Comparison of ENCODE assay signal across 21 cellular contexts in genomic region chr2:96509847-96510230, GRCh38. TPM values are rescaled to one million over a fixed set of nuclear protein-coding genes. Genes with fewer than 3 reads are reported as not detected.
DNase-seq lines count a peak whose midpoint lies in the region; ATAC-seq, FAIRE-seq and TF ChIP-seq lines count a peak whose summit lies in the region.
"Had no signal": no experiment of that assay in that cellular context is flagged by ENCODE, and none has a peak within 500 bp of the region (broad histone marks: within the 10 kb centered on the region; RNA-seq: fewer than 3 reads in every experiment).

No MANE protein-coding gene starts in this region.

- POLR2A ChIA-PET in K562 (lab: Yijun Ruan, JAX) = interaction anchor here (1.0 to 1.2 kb wide), 3 partner anchors 17 to 517 kb away, joined by 3 to 5 read pairs (median 4); no protein-coding TSS in a partner anchor

- TF ChIP-seq POLR2A in K562 (conservative IDR thresholded peaks at IDR 0.05) (no peak), gastroesophageal sphincter (IDR thresholded peaks at IDR 0.05) (no peak)

- H2AFZ ChIP-seq in K562 (ENCODE audit: low read depth, low read length) (peak overlapping the region; percentile 74; the same call in 1 of the 2 replicates), neuronal stem cell (ENCODE audit: low read length) (peak overlapping the region; percentile 78)

- no peak overlapping the region for H2BK120ac ChIP-seq in neuronal stem cell (ENCODE audit: low read depth, low read length)

- H3K18ac ChIP-seq in neuronal stem cell (ENCODE audit: low read length) = peak overlapping the region; percentile 54

- TF ChIP-seq CTCF in Calu3 (IDR thresholded peaks at IDR 0.05; ENCODE audit: unreplicated experiment) (no peak), K562 (IDR thresholded peaks at IDR 0.05 in 2 of 3, conservative IDR thresholded peaks at IDR 0.05 in 1 of 3; ENCODE audit: insufficient read depth in 2 of 3, low read depth in 1 of 3, low read length in 3 of 3) (no peak), gastroesophageal sphincter (IDR thresholded peaks at IDR 0.05) (no peak)

- TF ChIP-seq EP300 in K562 (IDR thresholded peaks at IDR 0.05; ENCODE audit: low read length) (no peak), gastroesophageal sphincter (IDR thresholded peaks at IDR 0.05) (no peak)

- H3K14ac ChIP-seq in neuronal stem cell (ENCODE audit: low read length) = no peak overlapping the region

- H3K4me2 ChIP-seq in K562 (ENCODE audit: insufficient read depth, low read length) = no peak overlapping the region
- H3K4me2 ChIP-seq in neuronal stem cell (ENCODE audit: insufficient read depth, low read length, poor library complexity, severe bottlenecking) = no peak overlapping the region

- H3K4me3 ChIP-seq in HUES64 (ENCODE audit: low read length) (peak overlapping the region; percentile 39), K562 (no peak overlapping the region), neuronal stem cell (ENCODE audit: low read length in 2 of 2) (no peak overlapping the region), gastroesophageal sphincter (no peak overlapping the region)
- H3K4me3 ChIP-seq: HAP-1, lower lobe of right lung, sigmoid colon had no signal

- no peak overlapping the region for H4K91ac ChIP-seq in neuronal stem cell (ENCODE audit: low read depth, low read length, poor library complexity)

- BruUV-seq in Calu3 (replicated peaks; lab: Mats Ljungman, UMichigan) (no TSS peak), K562 (replicated peaks; lab: Mats Ljungman, UMichigan) (no TSS peak)

- H3K79me2 ChIP-seq in K562 (ENCODE audit: control insufficient read depth, insufficient read depth, low read length) = no peaks in the 10 kb centered on the region

- no peak overlapping the region for H2BK5ac ChIP-seq in neuronal stem cell (ENCODE audit: low read length)

- no peak overlapping the region for H2BK12ac ChIP-seq in neuronal stem cell (ENCODE audit: low read length)

- peak overlapping the region; percentile 5 for H3K23ac ChIP-seq in neuronal stem cell (ENCODE audit: low read depth, low read length, poor library complexity)

- H3K27ac ChIP-seq in HUES64 (ENCODE audit: low read depth, low read length) (no peak overlapping the region), K562 (ENCODE audit: extremely low read depth, low read depth, low read length) (no peak overlapping the region), neuronal stem cell (replicated peaks; ENCODE audit: low read length) (no peak overlapping the region), gastroesophageal sphincter (no peak overlapping the region)
- H3K27ac ChIP-seq: lower lobe of right lung, sigmoid colon, thoracic aorta had no signal

- no peak for TF ChIP-seq RAD21 in K562 (CRISPR knock-in tag; conservative IDR thresholded peaks at IDR 0.05 in 1 of 2, IDR thresholded peaks at IDR 0.05 in 1 of 2)

- H3K27me3 ChIP-seq in HUES64 (ENCODE audit: insufficient read depth, low read length) (peaks cover 18% of the 10 kb centered on the region), K562 (ENCODE audit: control insufficient read depth in 2 of 2, insufficient read depth in 2 of 2, low read length in 2 of 2) (peaks cover 7 to 52% of the 10 kb centered on the region in 2 experiments; a peak in 3 of 5 replicates), neuronal stem cell (ENCODE audit: control insufficient read depth in 3 of 3, insufficient read depth in 3 of 3, low read depth in 1 of 3, low read length in 3 of 3) (peaks cover 0 to 27% (median 20%) of the 10 kb centered on the region in 3 experiments), gastroesophageal sphincter (no peaks in the 10 kb centered on the region)
- H3K27me3 ChIP-seq: sigmoid colon had no signal

- in situ Hi-C loops in K562 (cut with MboI) = loop anchor here (5.0 to 25.0 kb wide), 3 partner anchors 103 to 723 kb away; no protein-coding TSS in a partner anchor

- peak overlapping the region; percentile 34 for H2BK15ac ChIP-seq in neuronal stem cell (ENCODE audit: low read length)

- no peak overlapping the region for H3K4ac ChIP-seq in neuronal stem cell (ENCODE audit: low read length)

- H3K9me3 ChIP-seq in HUES64 (ENCODE audit: insufficient read depth, low read depth, low read length) = no peaks in the 10 kb centered on the region
- H3K9me3 ChIP-seq in K562 (replicated peaks; ENCODE audit: control insufficient read depth, insufficient read depth, low read depth, low read length) = no peaks in the 10 kb centered on the region
- H3K9me3 ChIP-seq in neuronal stem cell (replicated peaks in 1 of 2; ENCODE audit: control insufficient read depth in 2 of 2, insufficient read depth in 1 of 2, low read depth in 1 of 2, low read length in 2 of 2) = no peaks in the 10 kb centered on the region
- no peaks in the 10 kb centered on the region for H3K9me3 ChIP-seq in gastroesophageal sphincter
- H3K9me3 ChIP-seq: HAP-1, lower lobe of right lung, sigmoid colon, thoracic aorta had no signal

- H3K9me1 ChIP-seq in K562 (ENCODE audit: control insufficient read depth, insufficient read depth, low read length) = peaks cover 2% of the 10 kb centered on the region

- H3K4me1 Mint-ChIP-seq in Calu3 (ENCODE audit: low read depth, unreplicated experiment) = peaks cover 48% of the 10 kb centered on the region

- intact Hi-C loops in Calu3 (cut with micrococcal nuclease; ENCODE audit: unreplicated experiment) = loop anchor here (1.0 to 5.0 kb wide), 5 partner anchors 39 to 518 kb away; partner anchors contain the start of gene ANKRD36C
- intact Hi-C loops in K562 (cut with micrococcal nuclease) = loop anchor here (1.0 to 10.0 kb wide), 5 partner anchors 103 to 518 kb away; partner anchors contain the start of genes ANKRD36C, ASTL, CIAO1 and SNRNP200
- intact Hi-C loops in left ventricle myocardium superior (cut with micrococcal nuclease) = loop anchor here (5.0 kb wide), 1 partner anchor 103 kb away; no protein-coding TSS in a partner anchor

- no peak for DNase-seq in Calu3
- DNase-seq in K562 (ENCODE audit: extremely low read depth in 1 of 4, low spot score in 3 of 4) = no peak
- DNase-seq in neuronal stem cell (ENCODE audit: low spot score) = no peak
- DNase-seq in left ventricle myocardium superior = no peak
- DNase-seq in COR-L47 (lab: John Stamatoyannopoulos, UW) = no peak
- DNase-seq in COLO829 (ENCODE audit: low spot score) = no peak
- DNase-seq: GF-D8 had no signal

- peaks cover 19% of the 10 kb centered on the region for H3K36me3 Mint-ChIP-seq in Calu3 (ENCODE audit: insufficient read depth, unreplicated experiment)
- H3K36me3 Mint-ChIP-seq: CD4-positive, CD25-positive, alpha-beta regulatory T cell had no signal

- peak overlapping the region; percentile 20 for H2AK5ac ChIP-seq in neuronal stem cell (ENCODE audit: low read depth, low read length)

- peaks cover 15% of the 10 kb centered on the region for H3K27me3 Mint-ChIP-seq in Calu3 (ENCODE audit: unreplicated experiment)

- FAIRE-seq in K562 (lab: Jason Lieb, UNC) = no peak

- H4K20me1 ChIP-seq in K562 (replicated peaks; ENCODE audit: control insufficient read depth, insufficient read depth, low read length) = peaks cover 7% of the 10 kb centered on the region

- no peaks in the 10 kb centered on the region for H3K9me3 Mint-ChIP-seq in Calu3 (ENCODE audit: low read depth, unreplicated experiment)
- H3K9me3 Mint-ChIP-seq: activated T-helper 1 cell treated with anti-CD3 and anti-CD28 coated beads, Interleukin-12 subunit alpha, Interleukin-12 subunit beta, Interleukin-2, Interleukin-4 antibody, amounts not matched to agents 30 ng/mL and 10 ng/mL and 1 ng/mL, durations not matched to agents 14 hours and 24 hours and 36 hours; dendritic cell treated with granulocyte-macrophage colony-stimulating factor and Interleukin-4, amounts not matched to agents 40 ng/mL and 50 ng/mL, for 4 days had no signal

- H3K9ac ChIP-seq in HUES64 (ENCODE audit: low read depth, low read length) (no peak overlapping the region), K562 (ENCODE audit: insufficient read depth in 1 of 2, low read depth in 2 of 2, low read length in 2 of 2) (no peak overlapping the region), neuronal stem cell (ENCODE audit: low read depth, low read length, poor library complexity) (no peak overlapping the region)

- peak overlapping the region; percentile 7 for H3K4me3 Mint-ChIP-seq in Calu3 (ENCODE audit: low read depth, unreplicated experiment)
- H3K4me3 Mint-ChIP-seq: activated CD4-positive, alpha-beta T cell treated with anti-CD3 and anti-CD28 coated beads for 36 hours; activated T-helper 1 cell treated with anti-CD3 and anti-CD28 coated beads, Interleukin-12 subunit alpha, Interleukin-12 subunit beta, Interleukin-2, Interleukin-4 antibody, amounts not matched to agents 30 ng/mL and 10 ng/mL and 1 ng/mL, durations not matched to agents 14 hours and 24 hours and 36 hours; dendritic cell treated with granulocyte-macrophage colony-stimulating factor and Interleukin-4, amounts not matched to agents 40 ng/mL and 50 ng/mL, for 4 days had no signal

- ATAC-seq in K562 (no peak), left ventricle myocardium superior (no peak), gastroesophageal sphincter (no peak)

- CTCF ChIA-PET in Calu3 (lab: Charles Lee) (interaction anchor here (0.6 to 8.6 kb wide), 6 partner anchors 82 to 150 kb away, joined by 3 to 101 read pairs (median 6); no protein-coding TSS in a partner anchor), K562 (lab: Yijun Ruan, JAX; ENCODE audit: low intra/inter-chr PET ratio) (interaction anchor here (0.5 to 4.0 kb wide), 4 partner anchors 100 to 517 kb away, joined by 3 to 40 read pairs (median 26); partner anchors contain the start of genes ANKRD36C and ASTL)

- no peaks in the 10 kb centered on the region for H3K36me3 ChIP-seq in HUES64 (ENCODE audit: insufficient read depth, low read length)
- H3K36me3 ChIP-seq in K562 (ENCODE audit: control insufficient read depth, insufficient read depth, low read length) = no peaks in the 10 kb centered on the region
- H3K36me3 ChIP-seq in neuronal stem cell (replicated peaks in 1 of 2; ENCODE audit: control insufficient read depth in 2 of 2, insufficient read depth in 2 of 2, low read length in 2 of 2) = no peaks in the 10 kb centered on the region
- no peaks in the 10 kb centered on the region for H3K36me3 ChIP-seq in gastroesophageal sphincter
- H3K36me3 ChIP-seq: HAP-1, lower lobe of right lung, sigmoid colon, thoracic aorta had no signal

- no peak overlapping the region for H4K8ac ChIP-seq in neuronal stem cell (ENCODE audit: low read depth, low read length)

- H3K79me1 ChIP-seq in neuronal stem cell (ENCODE audit: low read depth, low read length) = no peaks in the 10 kb centered on the region

- H3K4me1 ChIP-seq in HUES64 (ENCODE audit: insufficient read depth, low read length) (no peaks in the 10 kb centered on the region), K562 (replicated peaks in 1 of 2; ENCODE audit: control insufficient read depth in 2 of 2, insufficient read depth in 2 of 2, low read length in 2 of 2) (peaks cover 7 to 24% of the 10 kb centered on the region in 2 experiments; a peak in 4 of 5 replicates), neuronal stem cell (ENCODE audit: control insufficient read depth in 2 of 2, insufficient read depth in 1 of 2, low read depth in 1 of 2, low read length in 2 of 2) (peaks cover 3 to 5% of the 10 kb centered on the region in 2 donors), gastroesophageal sphincter (peaks cover 0 to 25% (median 5%) of the 10 kb centered on the region in 3 donors)

- no peak overlapping the region for H3K27ac Mint-ChIP-seq in Calu3 (ENCODE audit: unreplicated experiment)
- H3K27ac Mint-ChIP-seq: activated CD4-positive, alpha-beta T cell treated with anti-CD3 and anti-CD28 coated beads for 36 hours; activated T-helper 1 cell treated with anti-CD3 and anti-CD28 coated beads, Interleukin-12 subunit alpha, Interleukin-12 subunit beta, Interleukin-2, Interleukin-4 antibody, amounts not matched to agents 30 ng/mL and 10 ng/mL and 1 ng/mL, durations not matched to agents 14 hours and 24 hours and 36 hours; CD4-positive, CD25-positive, alpha-beta regulatory T cell; dendritic cell treated with granulocyte-macrophage colony-stimulating factor and Interleukin-4, amounts not matched to agents 40 ng/mL and 50 ng/mL, for 4 days had no signal

- WGBS in HUES64 = 68% methylated on average over 11 of the region's 11 CpGs
- WGBS in K562 (ENCODE audit: insufficient coverage, low coverage, missing lambda C conversion rate) = 22% methylated on average over 9 of the region's 11 CpGs
- WGBS in neuronal stem cell (ENCODE audit: extremely low coverage in 2 of 2, insufficient read length in 2 of 2, insufficient replicate concordance in 1 of 2), 2 donors = no CpG with 5 or more reads among the region's 11 CpGs
- no CpG with 5 or more reads among the region's 11 CpGs for WGBS in gastroesophageal sphincter (ENCODE audit: low coverage in 1 of 2), 2 donors

RNA-seq across cellular contexts. Expression of gene NEURL3, which starts 4.7 kb away (rescaled TPM):
- total RNA-seq in Calu3 (2022) (18.5 and 19.7 TPM in 2 replicates), K562 (2014; rRNA removed) (not detected in 2 replicates), K562 (2014; rRNA removed; fragmentation: Illumina TruSeq; extraction: Trizol) (not detected in 2 replicates), K562 (2015; rRNA removed; fragmentation: Illumina TruSeq; extraction: Trizol) (not detected in 2 replicates), K562 (2021) (not detected in 2 replicates), left ventricle myocardium superior (not detected), gastroesophageal sphincter (not detected)
- polyA plus RNA-seq in HUES64 (2013, experiment 1 of 2) = not detected
- polyA plus RNA-seq in HUES64 (2013, experiment 2 of 2) = not detected
- not detected in 2 replicates for total RNA-seq in K562 (2011; cell fraction: chromatin; rRNA removed; ENCODE audit: low replicate concordance)
- not detected in 2 replicates for total RNA-seq in K562 (2011; cell fraction: nucleolus; rRNA removed)
- not detected in 2 replicates for total RNA-seq in K562 (2011; cell fraction: nucleoplasm; rRNA removed)
- polyA plus RNA-seq in K562 (2011; rRNA removed) (not detected in 2 replicates), K562 (2014; fragmentation: Illumina TruSeq; extraction: Trizol) (not detected in 2 replicates), K562 (2014; fragmentation: Nextera tagmentation; extraction: Ambion mirVana) (not detected), K562 (2014; rRNA removed) (not detected in 2 replicates)
- polyA plus RNA-seq in K562 (2011; cell fraction: cytosol; rRNA removed) = not detected in 2 replicates
- polyA plus RNA-seq in K562 (2011; cell fraction: nucleus; rRNA removed) = not detected in 2 replicates
- polyA plus RNA-seq in K562 (2012) = not detected in 2 replicates
- polyA minus RNA-seq in K562 (2011; rRNA and poly(A)+ RNA removed) = not detected in 2 replicates
- polyA minus RNA-seq in K562 (2011; cell fraction: cytosol; rRNA and poly(A)+ RNA removed) = not detected in 2 replicates
- polyA minus RNA-seq in K562 (2011; cell fraction: nucleus; rRNA and poly(A)+ RNA removed) = not detected in 2 replicates
- 0.06 TPM for polyA plus RNA-seq in neuronal stem cell (2013, experiment 1 of 2)
- polyA plus RNA-seq in neuronal stem cell (2013, experiment 2 of 2) = not detected
- total RNA-seq: CD4-positive, CD25-positive, alpha-beta regulatory T cell; HT1080; osteocyte; Right ventricle myocardium superior; thoracic aorta had no signal
- polyA plus RNA-seq: AG04450 had no signal

RNA-seq across cellular contexts. Expression of gene ARID5A, which starts 26.7 kb away (rescaled TPM):
- total RNA-seq in Calu3 (2022) (9.3 and 11.7 TPM in 2 replicates), K562 (2014; rRNA removed) (6.5 and 7.1 TPM in 2 replicates), K562 (2014; rRNA removed; fragmentation: Illumina TruSeq; extraction: Trizol) (0.83 and 1.9 TPM in 2 replicates), K562 (2015; rRNA removed; fragmentation: Illumina TruSeq; extraction: Trizol) (4.1 and 5.1 TPM in 2 replicates), K562 (2021) (11.0 and 12.4 TPM in 2 replicates), left ventricle myocardium superior (6.9 TPM), gastroesophageal sphincter (10 to 100 TPM; 40.0 to 98.5 (median 53.9) TPM)
- 6.8 TPM for polyA plus RNA-seq in HUES64 (2013, experiment 1 of 2)
- 7.0 TPM for polyA plus RNA-seq in HUES64 (2013, experiment 2 of 2)
- 4.9 and 10.9 TPM in 2 replicates for total RNA-seq in K562 (2011; cell fraction: chromatin; rRNA removed; ENCODE audit: low replicate concordance)
- 7.4 and 9.2 TPM in 2 replicates for total RNA-seq in K562 (2011; cell fraction: nucleolus; rRNA removed)
- total RNA-seq in K562 (2011; cell fraction: nucleoplasm; rRNA removed) = 4.5 TPM in 2 replicates
- polyA plus RNA-seq in K562 (2011; rRNA removed) (3.0 and 4.5 TPM in 2 replicates), K562 (2014; fragmentation: Illumina TruSeq; extraction: Trizol) (3.0 and 6.8 TPM in 2 replicates), K562 (2014; fragmentation: Nextera tagmentation; extraction: Ambion mirVana) (under 1 TPM; 0.14 to 0.17 TPM), K562 (2014; rRNA removed) (8.4 and 12.5 TPM in 2 replicates)
- polyA plus RNA-seq in K562 (2011; cell fraction: cytosol; rRNA removed) = 3.0 and 9.9 TPM in 2 replicates
- polyA plus RNA-seq in K562 (2011; cell fraction: nucleus; rRNA removed) = 8.8 and 17.2 TPM in 2 replicates
- polyA plus RNA-seq in K562 (2012) = 6.1 and 12.4 TPM in 2 replicates
- 0.93 and 1.1 TPM in 2 replicates for polyA minus RNA-seq in K562 (2011; rRNA and poly(A)+ RNA removed)
- polyA minus RNA-seq in K562 (2011; cell fraction: cytosol; rRNA and poly(A)+ RNA removed) = 2.8 and 6.6 TPM in 2 replicates
- polyA minus RNA-seq in K562 (2011; cell fraction: nucleus; rRNA and poly(A)+ RNA removed) = 3.9 and 5.2 TPM in 2 replicates
- polyA plus RNA-seq in neuronal stem cell (2013, experiment 1 of 2) = 1.7 TPM
- 1.5 TPM for polyA plus RNA-seq in neuronal stem cell (2013, experiment 2 of 2)

Comparison
In these comparisons a context has a peak if more than half of its experiments do, and no peak if none do; other contexts are left out.
1. RNA of gene NEURL3, which starts 4.7 kb away (total RNA-seq): 18.5 to 19.7 TPM in Calu3; not detected in left ventricle myocardium superior (single experiment), not detected in K562 and not detected in gastroesophageal sphincter; every median in the first group is over 10 times any median in the second.